In genomic region chr10:114822771-114823463, GRCh38 we compare ENCODE assay signal across 8 cellular contexts. TPM values are rescaled to one million over a fixed set of nuclear protein-coding genes. Genes with fewer than 3 reads are reported as not detected.
DNase-seq lines count a peak whose midpoint lies in the region; ATAC-seq and TF ChIP-seq lines count a peak whose summit lies in the region.

No MANE protein-coding gene starts in this region.

- TSS peak; percentile 18 for BruUV-seq in IMR-90 (replicated peaks; lab: Mats Ljungman, UMichigan)

- TF ChIP-seq RAD21 in IMR-90 (IDR thresholded peaks at IDR 0.05; ENCODE audit: low read length) = no peak

- H2BK120ac ChIP-seq in IMR-90 (ENCODE audit: low read depth, low read length) = peak overlapping the region; percentile 97

- H3K27me3 ChIP-seq in IMR-90 (ENCODE audit: control insufficient read depth, insufficient read depth, low read length) (no peaks in the 10 kb centered on the region), ascending aorta (no peaks in the 10 kb centered on the region), skeletal muscle satellite cell (ENCODE audit: control insufficient read depth, insufficient read depth, low read length) (no peaks in the 10 kb centered on the region)

- dilution Hi-C loops in IMR-90 (cut with HindIII; ENCODE audit: low sequenced_read_pairs, unreplicated experiment) = no loop called here

- H3K9ac ChIP-seq in IMR-90 (ENCODE audit: low read depth, low read length) = peak overlapping the region; percentile 100
- peak overlapping the region; percentile 94 for H3K9ac ChIP-seq in skeletal muscle satellite cell (ENCODE audit: low read depth, low read length)

- peak overlapping the region; percentile 64 for H2AFZ ChIP-seq in IMR-90 (replicated peaks; ENCODE audit: low read length, poor library complexity)

- H3K4me1 ChIP-seq in IMR-90 (ENCODE audit: control insufficient read depth, insufficient read depth, low read length) (peaks cover 5% of the 10 kb centered on the region), ascending aorta (peaks cover 3 to 22% of the 10 kb centered on the region in 2 donors), skeletal muscle satellite cell (ENCODE audit: control insufficient read depth, insufficient read depth, low read length) (peaks cover 37% of the 10 kb centered on the region)

- H3K36me3 ChIP-seq in IMR-90 (ENCODE audit: control insufficient read depth, insufficient read depth, low read length) (no peaks in the 10 kb centered on the region), ascending aorta (no peaks in the 10 kb centered on the region), skeletal muscle satellite cell (ENCODE audit: insufficient read depth, low read length) (no peaks in the 10 kb centered on the region)

- H3K9me3 ChIP-seq in IMR-90 (ENCODE audit: control insufficient read depth, insufficient read depth, low read length) = no peaks in the 10 kb centered on the region
- H3K9me3 ChIP-seq in ascending aorta = no peaks in the 10 kb centered on the region
- H3K9me3 ChIP-seq in skeletal muscle satellite cell (replicated peaks; ENCODE audit: low read length) = no peaks in the 10 kb centered on the region

- peak overlapping the region; percentile 100 for H3K14ac ChIP-seq in IMR-90 (replicated peaks; ENCODE audit: low read depth, low read length)

- TF ChIP-seq CTCF in IMR-90 (conservative IDR thresholded peaks at IDR 0.05; ENCODE audit: low read depth, low read length) (no peak), ascending aorta (IDR thresholded peaks at IDR 0.05) (no peak)

- TF ChIP-seq POLR2A in IMR-90 (IDR thresholded peaks at IDR 0.05; ENCODE audit: low read depth, low read length) = peak; percentile 63
- no peak for TF ChIP-seq POLR2A in GM18505 (IDR thresholded peaks at IDR 0.05; ENCODE audit: borderline replicate concordance, extremely low read depth, insufficient read depth, insufficient read length)

- peak; percentile 2 for DNase-seq in NCI-H748 (lab: John Stamatoyannopoulos, UW; ENCODE audit: unreplicated experiment)
- no peak for DNase-seq in NCI-H748 treated with DMSO at 0.1 percent for 48 hours (lab: John Stamatoyannopoulos, UW)
- peak; percentile 74 for DNase-seq in IMR-90
- DNase-seq in ascending aorta (ENCODE audit: low spot score in 2 of 2) = no peak
- no peak for DNase-seq in nucleus accumbens (lab: John Stamatoyannopoulos, UW)

- ATAC-seq in IMR-90 (ENCODE audit: low read depth) (peak; percentile 12), GM18505 (IDR thresholded peaks at IDR 0.05; ENCODE audit: unreplicated experiment) (no peak)

- peak overlapping the region; percentile 99 for H3K56ac ChIP-seq in IMR-90 (ENCODE audit: extremely low read depth, insufficient read depth, low read length)

- H2BK5ac ChIP-seq in IMR-90 (ENCODE audit: low read depth, low read length, poor library complexity, severe bottlenecking) = peak overlapping the region; percentile 100

- H3K27ac ChIP-seq in IMR-90 (ENCODE audit: insufficient read depth, low read length) = peak overlapping the region; percentile 99
- H3K27ac ChIP-seq in ascending aorta = peak overlapping the region; percentile 94 to 100

- peak overlapping the region; percentile 59; the same call in 2 of the 3 replicates for H2BK15ac ChIP-seq in IMR-90 (ENCODE audit: low read depth, low read length)

- peak overlapping the region; percentile 91 for H2AK5ac ChIP-seq in IMR-90 (ENCODE audit: low read depth, low read length)

- peak overlapping the region; percentile 97 for H3K4me3 ChIP-seq in IMR-90 (ENCODE audit: insufficient read depth, low read depth, low read length)
- peak overlapping the region; percentile 99 for H3K4me3 ChIP-seq in ascending aorta
- peak overlapping the region; percentile 47 for H3K4me3 ChIP-seq in iPS-11a (ENCODE audit: low read depth, low read length)
- H3K4me3 ChIP-seq in skeletal muscle satellite cell (ENCODE audit: low read length) = peak overlapping the region; percentile 91

- CTCF ChIA-PET in IMR-90 (lab: Yijun Ruan, JAX) = interaction anchor here (1.4 kb wide), 1 partner anchor 11 kb away, joined by 5 read pairs; no protein-coding TSS in a partner anchor

- peak overlapping the region; percentile 88 for H2AK9ac ChIP-seq in IMR-90 (replicated peaks; ENCODE audit: low read depth, low read length, poor library complexity)

- peak overlapping the region; percentile 90 for H2BK20ac ChIP-seq in IMR-90 (ENCODE audit: low read depth, low read length)

- H4K5ac ChIP-seq in IMR-90 (ENCODE audit: low read depth, low read length) = peak overlapping the region; percentile 100

- in situ Hi-C loops in IMR-90 (cut with MboI; ENCODE audit: low sequenced_read_pairs) = no loop called here

- H3K4me2 ChIP-seq in IMR-90 (ENCODE audit: low read depth, low read length) = peak overlapping the region; percentile 100
- H3K4me2 ChIP-seq in skeletal muscle satellite cell (ENCODE audit: low read length) = peak overlapping the region; percentile 78

- peaks cover 0 to 10% of the 10 kb centered on the region in 2 experiments; a peak in 2 of 4 replicates for H3K79me1 ChIP-seq in IMR-90 (ENCODE audit: low read depth in 1 of 2, low read length in 2 of 2)

- POLR2A ChIA-PET in IMR-90 (lab: Charles Lee; ENCODE audit: unreplicated experiment) = interaction anchor here (0.6 kb wide), 1 partner anchor 13 kb away, joined by 3 read pairs; no protein-coding TSS in a partner anchor

- peak overlapping the region; percentile 86 to 87 for H4K8ac ChIP-seq in IMR-90 (ENCODE audit: low read depth in 2 of 2, low read length in 2 of 2)

- intact Hi-C loops in IMR-90 (cut with micrococcal nuclease) = loop anchor here (2.0 kb wide), 1 partner anchor 108 kb away; no protein-coding TSS in a partner anchor
- intact Hi-C loops in ascending aorta (cut with DNase I) = loop anchor here (5.0 kb wide), 4 partner anchors 56 to 269 kb away; partner anchors contain the start of genes ATRNL1 and TRUB1

- H3K9me1 ChIP-seq in IMR-90 (ENCODE audit: insufficient read depth, low read length) = no peaks in the 10 kb centered on the region

- peak overlapping the region; percentile 96 for H4K91ac ChIP-seq in IMR-90 (ENCODE audit: insufficient read depth, low read depth, low read length)

- H4K20me1 ChIP-seq in IMR-90 (ENCODE audit: insufficient read depth, low read length) = peaks cover 14% of the 10 kb centered on the region

- peak overlapping the region; percentile 100 for H3K4ac ChIP-seq in IMR-90 (ENCODE audit: low read depth, low read length)

- no CpG with 5 or more reads among the region's 5 CpGs for WGBS in IMR-90 (ENCODE audit: extremely low coverage in 2 of 2, insufficient read length in 1 of 2), 2 experiments

- H3K23ac ChIP-seq in IMR-90 (ENCODE audit: low read depth, low read length) = peak overlapping the region; percentile 99

- peak overlapping the region; percentile 100 for H3K18ac ChIP-seq in IMR-90 (ENCODE audit: low read depth, low read length)

TF ChIP-seq in IMR-90, 13 proteins besides CTCF, POLR2A, EP300 and RAD21:
- TF ChIP-seq CEBPB (IDR thresholded peaks at IDR 0.05; ENCODE audit: low read depth, low read length) (peak; percentile 85), NFE2L2 (IDR thresholded peaks at IDR 0.05; ENCODE audit: low read depth, low read length) (peak; percentile 93), MAFK (IDR thresholded peaks at IDR 0.05; ENCODE audit: low read depth, low read length) (peak; percentile 75), CHD1 (IDR thresholded peaks at IDR 0.05; ENCODE audit: low read depth, low read length) (no peak)

RNA-seq across cellular contexts. Expression of gene FHIP2A, which starts 1.3 kb away (rescaled TPM):
- total RNA-seq in IMR-90 (2012; rRNA removed) (16.5 and 21.7 TPM in 2 replicates), ascending aorta (19.6 TPM)
- polyA plus RNA-seq in IMR-90 (2012; rRNA removed) = 8.9 and 10.7 TPM in 2 replicates
- 2.5 and 7.1 TPM in 2 replicates for polyA plus RNA-seq in IMR-90 (2012; cell fraction: cytosol; rRNA removed)
- polyA plus RNA-seq in IMR-90 (2012; cell fraction: nucleus; rRNA removed; ENCODE audit: low replicate concordance) = 39.6 and 46.5 TPM in 2 replicates
- 15.7 and 17.3 TPM in 2 replicates for total RNA-seq in skeletal muscle satellite cell (2012; rRNA removed)

Comparison
In these comparisons a context has a peak if more than half of its experiments do, and no peak if none do; other contexts are left out.
1. DNase-seq: peak in NCI-H748 (single experiment) and IMR-90 (single experiment); none in NCI-H748 treated with DMSO at 0.1 percent for 48 hours (single experiment), ascending aorta (0 of 2) and nucleus accumbens (0 of 56).
2. H3K4me3 ChIP-seq: peak in every context shown above with its lines; median percentile 99 in ascending aorta; 97 in IMR-90; 91 in skeletal muscle satellite cell; 47 in iPS-11a.